ENCODE assay signal across 13 cellular contexts in genomic region chr7:151725844-151726770, GRCh38.
A peak's percentile ranks its signal among the peaks of the same experiment; 100 is the strongest.
DNase-seq lines count a peak whose midpoint lies in the region; ATAC-seq and TF ChIP-seq lines count a peak whose summit lies in the region.
"Had no signal": no experiment of that assay in that cellular context is flagged by ENCODE, and none has a peak within 500 bp of the region (broad histone marks: within the 10 kb centered on the region; RNA-seq: fewer than 3 reads in every experiment).

No MANE protein-coding gene starts in this region.

- H3K36me3 ChIP-seq in mammary epithelial cell (ENCODE audit: insufficient read depth, low read length) = no peaks in the 10 kb centered on the region
- H3K36me3 ChIP-seq in heart left ventricle = no peaks in the 10 kb centered on the region
- H3K36me3 ChIP-seq: gastrocnemius medialis had no signal

- in situ Hi-C loops in mammary epithelial cell (cut with MboI; ENCODE audit: low sequenced_read_pairs in 2 of 2) = no loop called here

- no peaks in the 10 kb centered on the region for H3K79me2 ChIP-seq in mammary epithelial cell (ENCODE audit: insufficient read depth, low read length)

- H3K9me3 Mint-ChIP-seq in MCF 10A (ENCODE audit: unreplicated experiment) = no peaks in the 10 kb centered on the region
- no peaks in the 10 kb centered on the region for H3K9me3 Mint-ChIP-seq in type B pancreatic cell
- H3K9me3 Mint-ChIP-seq: memory B cell had no signal

- no peak overlapping the region for H2AFZ ChIP-seq in mammary epithelial cell (ENCODE audit: low read depth, low read length)

- H3K4me3 ChIP-seq in mammary epithelial cell (replicated peaks in 1 of 3; ENCODE audit: insufficient read depth in 1 of 3, low read depth in 2 of 3, low read length in 3 of 3) = no peak overlapping the region
- no peak overlapping the region for H3K4me3 ChIP-seq in heart left ventricle
- H3K4me3 ChIP-seq: gastrocnemius medialis, smooth muscle cell had no signal

- BruUV-seq in MCF 10A (replicated peaks; lab: Mats Ljungman, UMichigan) (no TSS peak), mammary epithelial cell (replicated peaks; lab: Mats Ljungman, UMichigan) (no TSS peak)

- no peak overlapping the region for H3K9ac ChIP-seq in mammary epithelial cell (ENCODE audit: insufficient read depth, low read length)

- peak in 1 of 2 donors; percentile 12 for TF ChIP-seq POLR2A in heart left ventricle (IDR thresholded peaks at IDR 0.05)

- dilution Hi-C loops in mammary epithelial cell (cut with HindIII; ENCODE audit: low sequenced_read_pairs) = no loop called here

- TF ChIP-seq CTCF in MCF 10A (IDR thresholded peaks at IDR 0.05; ENCODE audit: unreplicated experiment) (peak; percentile 12), mammary epithelial cell (conservative IDR thresholded peaks at IDR 0.05 in 1 of 2, IDR thresholded peaks at IDR 0.05 in 1 of 2; ENCODE audit: extremely low read depth in 1 of 2, insufficient read depth in 1 of 2, low read depth in 1 of 2, low read length in 2 of 2) (no peak), heart left ventricle (IDR thresholded peaks at IDR 0.05) (peak in 3 of 12 donors; percentile 7 to 32 (median 11)), type B pancreatic cell (conservative IDR thresholded peaks at IDR 0.05) (no peak)

- H3K27ac Mint-ChIP-seq in MCF 10A (ENCODE audit: low read depth, unreplicated experiment) (no peak overlapping the region), type B pancreatic cell (peak overlapping the region; percentile 42)

- H3K27me3 ChIP-seq in mammary epithelial cell (ENCODE audit: insufficient read depth, low read length) (no peaks in the 10 kb centered on the region), heart left ventricle (no peaks in the 10 kb centered on the region)
- H3K27me3 ChIP-seq: gastrocnemius medialis had no signal

- no peaks in the 10 kb centered on the region for H3K9me3 ChIP-seq in mammary epithelial cell (replicated peaks; ENCODE audit: insufficient read depth, low read length)
- no peaks in the 10 kb centered on the region for H3K9me3 ChIP-seq in heart left ventricle
- H3K9me3 ChIP-seq: gastrocnemius medialis had no signal

- no peaks in the 10 kb centered on the region for H4K20me1 ChIP-seq in mammary epithelial cell (ENCODE audit: insufficient read depth, low read length)

- DNase-seq in MCF 10A (ENCODE audit: unreplicated experiment) = no peak
- no peak for DNase-seq in mammary epithelial cell
- DNase-seq in NCI-H774 (lab: John Stamatoyannopoulos, UW) = peak; percentile 2
- peak in 1 of 5 donors; percentile 52 for DNase-seq in heart left ventricle
- DNase-seq in type B pancreatic cell (ENCODE audit: extremely low spot score, unreplicated experiment) = no peak
- DNase-seq in T-helper 1 cell = no peak
- no peak for DNase-seq in SKM-1 (lab: John Stamatoyannopoulos, UW; ENCODE audit: unreplicated experiment)
- DNase-seq in GDM1 (lab: John Stamatoyannopoulos, UW) = no peak
- DNase-seq: activated gamma-delta T cell, gastrocnemius medialis, OCI-M1 had no signal

- H3K27me3 Mint-ChIP-seq in MCF 10A (ENCODE audit: insufficient read depth, unreplicated experiment) (no peaks in the 10 kb centered on the region), type B pancreatic cell (peaks cover 4% of the 10 kb centered on the region)
- H3K27me3 Mint-ChIP-seq: memory B cell had no signal

- CTCF ChIA-PET in MCF 10A (lab: Yijun Ruan, JAX) (interaction anchor here (0.6 to 2.1 kb wide), 8 partner anchors 8 to 105 kb away, joined by 3 to 10 read pairs (median 4); no protein-coding TSS in a partner anchor), mammary epithelial cell (lab: Charles Lee; ENCODE audit: low non-redundant PET) (no interaction called here)

- H3K36me3 Mint-ChIP-seq in MCF 10A (ENCODE audit: insufficient read depth, unreplicated experiment) (no peaks in the 10 kb centered on the region), type B pancreatic cell (no peaks in the 10 kb centered on the region)
- H3K36me3 Mint-ChIP-seq: memory B cell had no signal

- H3K27ac ChIP-seq in mammary epithelial cell (ENCODE audit: insufficient read depth, low read depth, low read length) (no peak overlapping the region), heart left ventricle (peak overlapping the region in 11 of 12 donors; percentile 4 to 97 (median 51))
- H3K27ac ChIP-seq: gastrocnemius medialis had no signal

- H3K4me1 Mint-ChIP-seq in MCF 10A (ENCODE audit: insufficient read depth, unreplicated experiment) (peaks cover 24% of the 10 kb centered on the region), type B pancreatic cell (ENCODE audit: unreplicated experiment) (peaks cover 19% of the 10 kb centered on the region)

- 85% methylated on average over 22 of the region's 27 CpGs for WGBS in mammary epithelial cell (ENCODE audit: low coverage, missing lambda C conversion rate)
- 56 to 69% (median 60%) methylated on average over 26 to 27 of the region's 27 CpGs for WGBS in heart left ventricle, 4 donors

- peaks cover 13% of the 10 kb centered on the region for H3K4me1 ChIP-seq in mammary epithelial cell (ENCODE audit: insufficient read depth, low read length)
- H3K4me1 ChIP-seq in heart left ventricle = peaks cover 0 to 85% (median 37%) of the 10 kb centered on the region in 12 donors

- intact Hi-C loops in MCF 10A (cut with micrococcal nuclease) (no loop called here), mammary epithelial cell (cut with micrococcal nuclease) (loop anchor here (2.0 kb wide), 1 partner anchor 29 kb away; no protein-coding TSS in a partner anchor), heart left ventricle (cut with DNase I) (no loop called here)

- POLR2A ChIA-PET in MCF 10A (lab: Yijun Ruan, JAX) = interaction anchor here (1.5 kb wide), 1 partner anchor 20 kb away, joined by 5 read pairs; no protein-coding TSS in a partner anchor

- H3K4me2 ChIP-seq in mammary epithelial cell (ENCODE audit: insufficient read depth, low read depth, low read length) = no peak overlapping the region

- peak in 3 of 4 donors; percentile 21 to 36 (median 35) for ATAC-seq in heart left ventricle

- H3K4me3 Mint-ChIP-seq in MCF 10A (ENCODE audit: unreplicated experiment) = no peak overlapping the region
- H3K4me3 Mint-ChIP-seq in type B pancreatic cell = no peak overlapping the region
